In the genomic region with DNA sequence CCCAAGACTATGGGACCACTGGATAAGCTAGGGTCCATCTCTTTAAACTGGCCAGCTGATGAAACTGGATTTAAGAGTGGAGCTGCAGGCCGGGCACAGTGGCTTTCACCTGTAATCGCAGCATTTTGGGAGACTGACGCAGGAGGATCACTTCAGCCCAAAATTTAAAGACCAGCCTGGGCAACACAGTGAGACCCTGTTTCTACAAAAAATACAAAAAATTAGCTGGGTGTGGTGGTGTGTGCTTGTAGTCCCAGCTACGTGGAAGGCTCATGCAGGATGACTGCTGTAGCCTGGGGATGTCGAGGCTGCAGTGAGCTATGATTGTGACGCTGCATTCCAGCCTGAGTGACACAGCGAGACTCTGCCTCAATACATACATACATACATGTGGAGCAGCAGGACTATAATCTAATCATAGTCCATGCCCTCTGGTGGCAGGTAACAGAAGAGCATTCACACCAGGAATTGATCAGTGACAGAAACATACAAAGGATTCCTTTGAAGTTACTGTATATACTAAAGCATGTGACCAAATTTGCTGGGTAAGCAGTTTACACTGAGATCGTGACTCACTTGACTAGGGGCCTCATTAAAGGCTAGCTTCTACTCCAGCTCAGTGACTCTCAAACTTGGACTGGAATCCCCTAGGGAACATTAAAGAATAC, we compare ENCODE assay signal across 8 cellular contexts.
A peak's percentile ranks its signal among the peaks of the same experiment; 100 is the strongest.
DNase-seq lines count a peak whose midpoint lies in the region; ATAC-seq and TF ChIP-seq lines count a peak whose summit lies in the region.

No MANE protein-coding gene starts in this region.

- no peak overlapping the region for H3K23ac ChIP-seq in mesenchymal stem cell (ENCODE audit: low read length in 2 of 2)

- H2BK5ac ChIP-seq in mesenchymal stem cell (ENCODE audit: low read depth, low read length, poor library complexity, severe bottlenecking) = no peak overlapping the region

- H3K36me3 ChIP-seq in breast epithelium = no peaks in the 10 kb centered on the region
- no peaks in the 10 kb centered on the region for H3K36me3 ChIP-seq in mesenchymal stem cell (ENCODE audit: control insufficient read depth in 1 of 2, insufficient read depth in 2 of 2, low read depth in 1 of 2, low read length in 2 of 2)

- peak overlapping the region; percentile 61 for H4K8ac ChIP-seq in mesenchymal stem cell (ENCODE audit: low read length)

- TF ChIP-seq CTCF in GM12875 (IDR thresholded peaks at IDR 0.05; ENCODE audit: borderline replicate concordance, insufficient read depth, low read depth, low read length) = peak; percentile 42; the same call in 1 of the 2 replicates
- TF ChIP-seq CTCF in breast epithelium (IDR thresholded peaks at IDR 0.05) = peak in 2 of 3 donors; percentile 33 to 35

- intact Hi-C loops in breast epithelium (cut with DNase I; ENCODE audit: low total_unique reads) = no loop called here

- peak overlapping the region; percentile 45 to 75 for H2BK12ac ChIP-seq in mesenchymal stem cell (ENCODE audit: low read length in 2 of 2)

- TF ChIP-seq POLR2A in breast epithelium (IDR thresholded peaks at IDR 0.05) = no peak

- H3K4me1 ChIP-seq in breast epithelium = no peaks in the 10 kb centered on the region
- peaks cover 2% of the 10 kb centered on the region for H3K4me1 ChIP-seq in mesenchymal stem cell (ENCODE audit: control insufficient read depth, insufficient read depth, low read depth, low read length)

- H2AK5ac ChIP-seq in mesenchymal stem cell (ENCODE audit: low read length, severe bottlenecking) = no peak overlapping the region

- H2BK120ac ChIP-seq in mesenchymal stem cell (ENCODE audit: low read depth, low read length) = no peak overlapping the region

- 75% methylated on average over 8 of the region's 8 CpGs for WGBS in mesenchymal stem cell

- H2AFZ ChIP-seq in mesenchymal stem cell (ENCODE audit: low read depth, low read length) = no peak overlapping the region

- no peak overlapping the region for H4K91ac ChIP-seq in mesenchymal stem cell (ENCODE audit: low read length)

- H3K18ac ChIP-seq in mesenchymal stem cell (ENCODE audit: low read depth in 1 of 2, low read length in 2 of 2) = peak overlapping the region in 1 of 2 experiments; percentile 96

- no peaks in the 10 kb centered on the region for H3K27me3 ChIP-seq in breast epithelium
- no peaks in the 10 kb centered on the region for H3K27me3 ChIP-seq in mesenchymal stem cell (ENCODE audit: control insufficient read depth in 1 of 2, insufficient read depth in 1 of 2, low read length in 2 of 2)

- no peak overlapping the region for H3K27ac ChIP-seq in breast epithelium
- H3K27ac ChIP-seq in mesenchymal stem cell (ENCODE audit: low read length, poor library complexity, severe bottlenecking) = no peak overlapping the region

- H3K4me3 ChIP-seq in GM12875 (ENCODE audit: low read depth, low read length) (no peak overlapping the region), breast epithelium (no peak overlapping the region), mesenchymal stem cell (ENCODE audit: insufficient read depth in 1 of 2, low read depth in 1 of 2, low read length in 2 of 2) (no peak overlapping the region)

- DNase-seq in AG08395 (ENCODE audit: low spot score) = peak; percentile 84
- peak; percentile 88 for DNase-seq in NCI-H748 treated with DMSO at 0.1 percent for 48 hours (lab: John Stamatoyannopoulos, UW)
- DNase-seq in breast epithelium (ENCODE audit: low spot score in 2 of 2) = no peak
- peak; percentile 92 for DNase-seq in mesenchymal stem cell
- no peak for DNase-seq in NCI-H128 (lab: John Stamatoyannopoulos, UW; ENCODE audit: unreplicated experiment)
- DNase-seq in central memory CD4-positive, alpha-beta T cell = no peak

- no peak overlapping the region for H3K4ac ChIP-seq in mesenchymal stem cell (ENCODE audit: low read depth in 1 of 2, low read length in 2 of 2)

- no peak overlapping the region for H3K9ac ChIP-seq in mesenchymal stem cell (ENCODE audit: low read length)

- ATAC-seq in GM19467 (IDR thresholded peaks at IDR 0.05; ENCODE audit: unreplicated experiment) = no peak

- H3K14ac ChIP-seq in mesenchymal stem cell (ENCODE audit: low read length in 2 of 2) = no peak overlapping the region

- peak overlapping the region; percentile 4 for H3K4me2 ChIP-seq in mesenchymal stem cell (ENCODE audit: low read length, poor library complexity, severe bottlenecking)

- no peaks in the 10 kb centered on the region for H3K79me1 ChIP-seq in mesenchymal stem cell (replicated peaks; ENCODE audit: low read length, poor library complexity, severe bottlenecking)

- H3K9me3 ChIP-seq in breast epithelium (no peaks in the 10 kb centered on the region), mesenchymal stem cell (ENCODE audit: control insufficient read depth, low read length) (no peaks in the 10 kb centered on the region)

- no peak overlapping the region for H2BK15ac ChIP-seq in mesenchymal stem cell (ENCODE audit: low read depth, poor library complexity, severe bottlenecking)

Comparison
In these comparisons a context has a peak if more than half of its experiments do, and no peak if none do; other contexts are left out.
1. DNase-seq: peak in AG08395 (single experiment), NCI-H748 treated with DMSO at 0.1 percent for 48 hours (single experiment) and mesenchymal stem cell (single experiment); none in breast epithelium (0 of 2), NCI-H128 (single experiment) and central memory CD4-positive, alpha-beta T cell (single experiment).